1 cellular context compared by ENCODE assay signal in the genomic region with DNA sequence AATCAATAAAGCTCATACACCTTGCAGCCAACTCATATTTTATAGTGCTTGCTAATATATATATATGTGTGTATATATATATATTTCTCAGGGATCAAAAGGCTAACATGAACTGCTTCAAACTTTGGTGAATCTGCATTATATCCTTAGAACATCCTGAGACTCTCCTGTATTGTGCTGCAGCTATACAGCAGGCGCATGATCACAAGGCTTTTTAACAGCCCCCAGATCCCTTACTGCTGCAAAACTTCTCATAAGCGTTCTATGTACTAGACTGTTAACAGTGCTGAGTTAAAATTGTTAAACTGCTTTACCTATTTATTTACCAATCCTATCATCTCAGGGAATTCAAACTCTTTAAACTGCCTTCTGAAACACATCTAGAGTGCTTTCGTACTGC.
TF ChIP-seq lines count a peak whose summit lies in the region.

No MANE protein-coding gene starts in this region.

TF ChIP-seq in IMR-90, 13 proteins besides CTCF, POLR2A, EP300 and RAD21:
- TF ChIP-seq MAZ (IDR thresholded peaks at IDR 0.05; ENCODE audit: borderline replicate concordance, low read depth, low read length): no peak
- no peak for TF ChIP-seq FOS (IDR thresholded peaks at IDR 0.05; ENCODE audit: low read depth, low read length)
- no peak for TF ChIP-seq SMC3 (IDR thresholded peaks at IDR 0.05; ENCODE audit: low read depth, low read length)
- TF ChIP-seq, protein P1, sequence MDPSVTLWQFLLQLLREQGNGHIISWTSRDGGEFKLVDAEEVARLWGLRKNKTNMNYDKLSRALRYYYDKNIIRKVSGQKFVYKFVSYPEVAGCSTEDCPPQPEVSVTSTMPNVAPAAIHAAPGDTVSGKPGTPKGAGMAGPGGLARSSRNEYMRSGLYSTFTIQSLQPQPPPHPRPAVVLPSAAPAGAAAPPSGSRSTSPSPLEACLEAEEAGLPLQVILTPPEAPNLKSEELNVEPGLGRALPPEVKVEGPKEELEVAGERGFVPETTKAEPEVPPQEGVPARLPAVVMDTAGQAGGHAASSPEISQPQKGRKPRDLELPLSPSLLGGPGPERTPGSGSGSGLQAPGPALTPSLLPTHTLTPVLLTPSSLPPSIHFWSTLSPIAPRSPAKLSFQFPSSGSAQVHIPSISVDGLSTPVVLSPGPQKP (IDR thresholded peaks at IDR 0.05; ENCODE audit: borderline replicate concordance, low read depth, low read length): no peak
- TF ChIP-seq CEBPB (IDR thresholded peaks at IDR 0.05; ENCODE audit: low read depth, low read length): no peak
- TF ChIP-seq NFE2L2 (IDR thresholded peaks at IDR 0.05; ENCODE audit: low read depth, low read length): no peak
- TF ChIP-seq RFX5 (IDR thresholded peaks at IDR 0.05; ENCODE audit: low read depth, low read length): no peak
- TF ChIP-seq, protein P2, sequence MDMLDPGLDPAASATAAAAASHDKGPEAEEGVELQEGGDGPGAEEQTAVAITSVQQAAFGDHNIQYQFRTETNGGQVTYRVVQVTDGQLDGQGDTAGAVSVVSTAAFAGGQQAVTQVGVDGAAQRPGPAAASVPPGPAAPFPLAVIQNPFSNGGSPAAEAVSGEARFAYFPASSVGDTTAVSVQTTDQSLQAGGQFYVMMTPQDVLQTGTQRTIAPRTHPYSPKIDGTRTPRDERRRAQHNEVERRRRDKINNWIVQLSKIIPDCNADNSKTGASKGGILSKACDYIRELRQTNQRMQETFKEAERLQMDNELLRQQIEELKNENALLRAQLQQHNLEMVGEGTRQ (IDR thresholded peaks at IDR 0.05; ENCODE audit: low read depth, low read length): no peak
- TF ChIP-seq BHLHE40 (IDR thresholded peaks at IDR 0.05; ENCODE audit: low read depth, low read length): no peak
- no peak for TF ChIP-seq MAFK (IDR thresholded peaks at IDR 0.05; ENCODE audit: low read depth, low read length)
